In the genomic region with DNA sequence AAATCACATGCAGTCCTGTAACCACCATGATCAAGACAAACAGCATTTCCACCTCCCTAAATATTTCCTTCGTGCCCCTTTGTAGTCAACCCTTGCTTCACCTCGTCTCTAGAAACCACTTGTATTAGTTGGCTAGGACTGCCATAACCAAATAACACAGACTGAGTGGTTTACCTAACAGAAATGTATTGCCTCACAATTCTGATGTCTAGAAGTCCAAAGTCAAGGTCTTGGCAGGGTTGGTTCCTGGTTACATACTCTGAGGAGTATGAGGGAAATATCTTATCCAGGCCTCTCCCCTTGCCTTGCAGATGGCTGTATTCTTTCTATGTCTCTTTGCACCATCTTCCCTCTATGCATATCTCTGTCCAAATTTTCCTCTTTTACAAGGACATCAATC, we compare ENCODE assay signal across 1 cellular context.
TF ChIP-seq lines count a peak whose summit lies in the region.

No MANE protein-coding gene starts in this region.

TF ChIP-seq in GM23338, 12 proteins besides CTCF, POLR2A, EP300 and RAD21 (continued from another document):
- TF ChIP-seq ZNF462 (CRISPR knock-in tag; IDR thresholded peaks at IDR 0.05) (no peak), REST (IDR thresholded peaks at IDR 0.05; ENCODE audit: unreplicated experiment) (no peak), EZH2phosphoT487 (IDR thresholded peaks at IDR 0.05; ENCODE audit: unreplicated experiment) (no peak), JUNB (IDR thresholded peaks at IDR 0.05; ENCODE audit: unreplicated experiment) (no peak), POLR2AphosphoS5 (IDR thresholded peaks at IDR 0.05; ENCODE audit: low read depth) (no peak)
- TF ChIP-seq, protein P1, sequence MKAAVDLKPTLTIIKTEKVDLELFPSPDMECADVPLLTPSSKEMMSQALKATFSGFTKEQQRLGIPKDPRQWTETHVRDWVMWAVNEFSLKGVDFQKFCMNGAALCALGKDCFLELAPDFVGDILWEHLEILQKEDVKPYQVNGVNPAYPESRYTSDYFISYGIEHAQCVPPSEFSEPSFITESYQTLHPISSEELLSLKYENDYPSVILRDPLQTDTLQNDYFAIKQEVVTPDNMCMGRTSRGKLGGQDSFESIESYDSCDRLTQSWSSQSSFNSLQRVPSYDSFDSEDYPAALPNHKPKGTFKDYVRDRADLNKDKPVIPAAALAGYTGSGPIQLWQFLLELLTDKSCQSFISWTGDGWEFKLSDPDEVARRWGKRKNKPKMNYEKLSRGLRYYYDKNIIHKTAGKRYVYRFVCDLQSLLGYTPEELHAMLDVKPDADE (IDR thresholded peaks at IDR 0.05) = no peak
